Comparison of ENCODE assay signal across 8 cellular contexts in the genomic region with DNA sequence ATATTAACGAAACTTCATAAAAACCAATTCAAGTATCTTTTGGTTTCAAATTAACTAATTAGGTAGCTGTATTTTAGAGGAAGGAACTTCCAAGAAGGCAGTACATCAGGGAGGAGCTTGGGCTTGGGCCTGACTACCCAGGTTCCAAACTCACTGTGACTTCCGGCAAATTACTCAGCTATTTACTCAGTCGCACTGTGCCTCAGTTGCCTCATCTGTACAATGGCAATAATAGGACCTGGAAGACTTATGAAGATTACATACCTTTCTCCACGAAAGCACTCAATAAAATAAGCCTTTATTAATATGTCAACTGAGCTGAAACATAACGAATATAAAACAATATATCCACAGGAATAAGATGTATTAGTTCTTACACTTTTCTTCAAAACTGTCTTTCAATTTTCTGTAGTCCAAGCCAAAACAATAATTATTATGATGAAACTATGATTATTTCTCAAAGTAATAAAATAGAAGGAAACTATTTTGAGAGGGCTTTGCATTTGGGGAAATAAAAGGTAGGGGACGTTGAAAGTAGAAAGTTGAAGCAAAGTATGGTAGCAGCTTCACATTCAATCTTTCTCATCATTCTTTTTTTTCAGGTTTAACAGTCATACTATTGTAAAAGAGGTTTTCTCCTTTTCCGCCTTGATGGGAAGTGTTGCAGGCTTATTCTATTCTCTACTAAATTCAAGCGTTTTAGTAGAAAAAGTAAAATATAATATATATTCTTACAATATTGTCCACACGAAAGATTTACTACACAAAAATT. TPM values are rescaled to one million over a fixed set of nuclear protein-coding genes. Genes with fewer than 3 reads are reported as not detected.
DNase-seq lines count a peak whose midpoint lies in the region; ATAC-seq and TF ChIP-seq lines count a peak whose summit lies in the region.

No MANE protein-coding gene starts in this region.

- no peaks in the 10 kb centered on the region for H3K27me3 ChIP-seq in CD8-positive, alpha-beta T cell (ENCODE audit: insufficient read depth, low read length)
- H3K27me3 ChIP-seq in endocrine pancreas (ENCODE audit: control insufficient read depth, insufficient read depth, low read length): no peaks in the 10 kb centered on the region
- peaks cover 39% of the 10 kb centered on the region for H3K27me3 ChIP-seq in neutrophil

- no peak for ATAC-seq in CD8-positive, alpha-beta T cell

- H3K4me3 ChIP-seq in CD8-positive, alpha-beta T cell (ENCODE audit: low read depth, low read length): peak overlapping the region; percentile 67
- H3K4me3 ChIP-seq in OCI-LY7 (ENCODE audit: low read depth, low read length, poor library complexity, severe bottlenecking) (peak overlapping the region; percentile 77), endocrine pancreas (ENCODE audit: control insufficient read depth, insufficient read depth, low read length) (peak overlapping the region; percentile 78), neutrophil (ENCODE audit: low read depth in 1 of 2, low read length in 1 of 2) (peak overlapping the region; percentile 58 to 64)

- POLR2A ChIA-PET in CD8-positive, alpha-beta T cell (lab: Charles Lee): interaction anchor here (1.0 to 4.0 kb wide), 11 partner anchors 24 to 1311 kb away, joined by 3 to 35 read pairs (median 6); a partner anchor contains a TSS
- POLR2A ChIA-PET in OCI-LY7 (lab: Charles Lee): interaction anchor here (0.7 kb wide), 2 partner anchors 112 to 723 kb away, joined by 3 to 5 read pairs; no protein-coding TSS in a partner anchor

- DNase-seq in CD8-positive, alpha-beta T cell: no peak
- DNase-seq in OCI-LY7 (ENCODE audit: low spot score) (no peak), NOMO-1 (lab: John Stamatoyannopoulos, UW; ENCODE audit: unreplicated experiment in 2 of 2) (no peak), RKO (ENCODE audit: low spot score) (no peak), SHP77 (lab: John Stamatoyannopoulos, UW) (no peak)
- no peak for DNase-seq in activated effector memory CD4-positive, alpha-beta T cell treated with anti-CD3 and anti-CD28 coated beads, Interleukin-2, amount 50 U/mL, for 16 hours

- no peak for TF ChIP-seq CTCF in CD8-positive, alpha-beta T cell (IDR thresholded peaks at IDR 0.05)
- TF ChIP-seq CTCF in OCI-LY7 (conservative IDR thresholded peaks at IDR 0.05; ENCODE audit: low read length) (no peak), neutrophil (IDR thresholded peaks at IDR 0.05) (no peak)

- intact Hi-C loops in CD8-positive, alpha-beta T cell (cut with DNase I, micrococcal nuclease): loop anchor here (2.0 to 10.0 kb wide), 5 partner anchors 206 to 1206 kb away; a partner anchor contains a TSS
- intact Hi-C loops in OCI-LY7 (cut with micrococcal nuclease; ENCODE audit: unreplicated experiment): loop anchor here (2.0 to 10.0 kb wide), 4 partner anchors 226 to 734 kb away; a partner anchor contains a TSS

- H3K9ac ChIP-seq in endocrine pancreas (ENCODE audit: control insufficient read depth, insufficient read depth, low read length): no peak overlapping the region

- no peaks in the 10 kb centered on the region for H3K79me2 ChIP-seq in OCI-LY7 (ENCODE audit: insufficient read depth, low read depth, low read length)

- H3K9me3 ChIP-seq in CD8-positive, alpha-beta T cell (ENCODE audit: low read length): no peaks in the 10 kb centered on the region
- H3K9me3 ChIP-seq in OCI-LY7 (ENCODE audit: low read length) (no peaks in the 10 kb centered on the region), endocrine pancreas (ENCODE audit: control insufficient read depth, low read length) (no peaks in the 10 kb centered on the region), neutrophil (no peaks in the 10 kb centered on the region)

- H3K27ac ChIP-seq in CD8-positive, alpha-beta T cell (ENCODE audit: low read depth, low read length): peak overlapping the region; percentile 63
- H3K27ac ChIP-seq in OCI-LY7 (ENCODE audit: low read depth, low read length, poor library complexity, severe bottlenecking): peak overlapping the region; percentile 34
- no peak overlapping the region for H3K27ac ChIP-seq in neutrophil

- H4K20me1 ChIP-seq in OCI-LY7 (ENCODE audit: insufficient read depth, low read length): no peaks in the 10 kb centered on the region

- peaks cover 8% of the 10 kb centered on the region for H3K4me1 ChIP-seq in CD8-positive, alpha-beta T cell (ENCODE audit: insufficient read depth, low read length)
- H3K4me1 ChIP-seq in OCI-LY7 (ENCODE audit: insufficient read depth, low read length, poor library complexity, severe bottlenecking) (peaks cover 6% of the 10 kb centered on the region), endocrine pancreas (ENCODE audit: control insufficient read depth, insufficient read depth, low read length) (no peaks in the 10 kb centered on the region), neutrophil (ENCODE audit: control insufficient read depth in 1 of 2, insufficient read depth in 1 of 2, low read depth in 1 of 2, low read length in 1 of 2) (peaks cover 15 to 18% of the 10 kb centered on the region in 2 experiments)

- peaks cover 14% of the 10 kb centered on the region for H3K4me1 Mint-ChIP-seq in CD8-positive, alpha-beta T cell (ENCODE audit: low read depth)

- CTCF ChIA-PET in CD8-positive, alpha-beta T cell (lab: Charles Lee): interaction anchor here (1.3 to 2.4 kb wide), 5 partner anchors 15 to 235 kb away, joined by 3 to 10 read pairs (median 4); a partner anchor contains a TSS
- CTCF ChIA-PET in OCI-LY7 (lab: Charles Lee; ENCODE audit: unreplicated experiment): no interaction called here

- no TSS peak for BruUV-seq in OCI-LY7 (replicated peaks; lab: Mats Ljungman, UMichigan)

- H3K27me3 Mint-ChIP-seq in CD8-positive, alpha-beta T cell (ENCODE audit: low read depth): no peaks in the 10 kb centered on the region

- H3K4me2 ChIP-seq in OCI-LY7 (ENCODE audit: low read length): peak overlapping the region; percentile 96

- H3K9me3 Mint-ChIP-seq in CD8-positive, alpha-beta T cell: no peaks in the 10 kb centered on the region

- H2AFZ ChIP-seq in OCI-LY7 (ENCODE audit: low read length): peak overlapping the region; percentile 79

- peak overlapping the region; percentile 98 for H3K27ac Mint-ChIP-seq in CD8-positive, alpha-beta T cell

- no peaks in the 10 kb centered on the region for H3K9me2 ChIP-seq in OCI-LY7 (ENCODE audit: insufficient read depth, low read length)

- H3K36me3 Mint-ChIP-seq in CD8-positive, alpha-beta T cell: peaks cover 2% of the 10 kb centered on the region

- peak overlapping the region; percentile 82 for H3K4me3 Mint-ChIP-seq in CD8-positive, alpha-beta T cell

- H3K36me3 ChIP-seq in CD8-positive, alpha-beta T cell (ENCODE audit: insufficient read depth, low read length): no peaks in the 10 kb centered on the region
- H3K36me3 ChIP-seq in OCI-LY7 (ENCODE audit: insufficient read depth, low read length) (no peaks in the 10 kb centered on the region), endocrine pancreas (ENCODE audit: control insufficient read depth, insufficient read depth, low read length) (no peaks in the 10 kb centered on the region), neutrophil (no peaks in the 10 kb centered on the region)

RNA-seq across cellular contexts. Expression of a gene that starts 10.5 kb away (rescaled TPM):
- total RNA-seq in CD8-positive, alpha-beta T cell: not detected
- not detected in 2 replicates for total RNA-seq in OCI-LY7 (2014; rRNA removed; shearing (Covaris generic))
- not detected in 2 replicates for total RNA-seq in OCI-LY7 (2022)
